Comparison of ENCODE assay signal across 15 cellular contexts in the genomic region with DNA sequence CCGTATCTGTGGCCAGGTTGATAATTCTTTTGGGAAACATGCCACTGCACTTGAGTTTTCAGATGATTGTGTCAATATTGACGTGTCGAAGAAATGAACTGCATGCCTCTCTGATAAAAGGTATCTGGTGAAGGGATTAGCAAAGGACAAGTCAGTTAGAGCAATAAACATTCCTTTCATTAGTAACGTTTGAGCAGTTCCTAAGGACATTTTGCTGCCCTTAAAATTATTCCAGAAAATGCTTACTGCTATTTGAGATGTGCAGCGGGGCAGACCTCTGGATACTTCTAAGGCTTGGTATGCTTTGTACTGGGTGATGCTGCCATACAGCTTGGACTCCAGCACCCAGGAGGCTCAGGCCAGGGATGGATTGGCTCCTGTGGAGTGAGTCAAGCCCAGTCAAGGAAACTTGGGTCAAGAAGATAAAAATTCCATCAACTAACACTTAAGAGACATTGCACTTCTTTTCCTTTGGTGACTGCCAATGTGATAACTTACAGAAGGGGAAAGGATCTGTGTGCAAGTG.
DNase-seq lines count a peak whose midpoint lies in the region; ATAC-seq, FAIRE-seq and TF ChIP-seq lines count a peak whose summit lies in the region.
"Had no signal": no experiment of that assay in that cellular context is flagged by ENCODE, and none has a peak within 500 bp of the region (broad histone marks: within the 10 kb centered on the region; RNA-seq: fewer than 3 reads in every experiment).

No MANE protein-coding gene starts in this region.

- ATAC-seq in left lobe of liver (peak; percentile 21), foreskin keratinocyte (no peak)

- H3K9me3 ChIP-seq in uterus (no peaks in the 10 kb centered on the region), prostate gland (no peaks in the 10 kb centered on the region)
- H3K9me3 ChIP-seq: esophagus squamous epithelium, sigmoid colon had no signal

- H3K4me3 ChIP-seq in uterus (no peak overlapping the region), prostate gland (no peak overlapping the region)
- H3K4me3 ChIP-seq: esophagus squamous epithelium, sigmoid colon had no signal

- H3K36me3 ChIP-seq in uterus (no peaks in the 10 kb centered on the region), prostate gland (no peaks in the 10 kb centered on the region)
- H3K36me3 ChIP-seq: esophagus squamous epithelium, sigmoid colon had no signal

- WGBS in prostate gland = 40% methylated on average over 5 of the region's 5 CpGs

- TF ChIP-seq CTCF in D721Med (IDR thresholded peaks at IDR 0.05; ENCODE audit: insufficient read depth, missing control alignments) = no peak
- TF ChIP-seq CTCF in VCaP (conservative IDR thresholded peaks at IDR 0.05) = no peak
- TF ChIP-seq CTCF in uterus (IDR thresholded peaks at IDR 0.05) = no peak
- no peak for TF ChIP-seq CTCF in prostate gland (IDR thresholded peaks at IDR 0.05)
- no peak for TF ChIP-seq CTCF in foreskin keratinocyte (conservative IDR thresholded peaks at IDR 0.05)

- peaks cover 0 to 6% of the 10 kb centered on the region in 2 donors for H3K27me3 ChIP-seq in uterus
- no peaks in the 10 kb centered on the region for H3K27me3 ChIP-seq in prostate gland (replicated peaks; ENCODE audit: insufficient read depth)
- H3K27me3 ChIP-seq in foreskin keratinocyte = no peaks in the 10 kb centered on the region
- H3K27me3 ChIP-seq: esophagus squamous epithelium, sigmoid colon had no signal

- no peak for DNase-seq in D721Med (ENCODE audit: insufficient read length, low spot score)
- peak; percentile 12 for DNase-seq in HuH-7 (ENCODE audit: low spot score)
- no peak for DNase-seq in left lobe of liver (ENCODE audit: low spot score)
- DNase-seq in uterus = no peak
- DNase-seq in prostate gland (ENCODE audit: low spot score) = no peak
- no peak for DNase-seq in foreskin keratinocyte
- no peak for DNase-seq in GM12892 (ENCODE audit: insufficient read length)
- DNase-seq: activated T-cell treated with anti-CD3 and anti-CD28 coated beads, Interleukin-2, amount 50 U/mL, for 72 hours; CD8-positive, alpha-beta memory T cell; esophagus squamous epithelium; NCI-H2171; nucleus accumbens; sigmoid colon had no signal

- no peak for TF ChIP-seq POLR2A in uterus (IDR thresholded peaks at IDR 0.05)
- no peak for TF ChIP-seq POLR2A in prostate gland (IDR thresholded peaks at IDR 0.05)
- TF ChIP-seq POLR2A in GM12892 (IDR thresholded peaks at IDR 0.05; ENCODE audit: low read depth, low read length) = no peak

- H3K27ac ChIP-seq in VCaP = peak overlapping the region; percentile 29
- no peak overlapping the region for H3K27ac ChIP-seq in uterus
- H3K27ac ChIP-seq in prostate gland = no peak overlapping the region
- no peak overlapping the region for H3K27ac ChIP-seq in foreskin keratinocyte
- H3K27ac ChIP-seq: esophagus squamous epithelium, sigmoid colon had no signal

- intact Hi-C loops in uterus (cut with DNase I; ENCODE audit: low total_unique reads) = no loop called here
- intact Hi-C loops in prostate gland (cut with DNase I) = no loop called here

- FAIRE-seq in D721Med (lab: Jason Lieb, UNC) (peak; percentile 90), GM12892 (lab: Jason Lieb, UNC) (no peak)
- FAIRE-seq: keratinocyte had no signal

- H3K4me1 ChIP-seq in uterus = no peaks in the 10 kb centered on the region
- H3K4me1 ChIP-seq in prostate gland (replicated peaks) = no peaks in the 10 kb centered on the region
- H3K4me1 ChIP-seq in foreskin keratinocyte = no peaks in the 10 kb centered on the region
- H3K4me1 ChIP-seq: esophagus squamous epithelium, sigmoid colon had no signal
